10 cellular contexts compared by ENCODE assay signal in the genomic region with DNA sequence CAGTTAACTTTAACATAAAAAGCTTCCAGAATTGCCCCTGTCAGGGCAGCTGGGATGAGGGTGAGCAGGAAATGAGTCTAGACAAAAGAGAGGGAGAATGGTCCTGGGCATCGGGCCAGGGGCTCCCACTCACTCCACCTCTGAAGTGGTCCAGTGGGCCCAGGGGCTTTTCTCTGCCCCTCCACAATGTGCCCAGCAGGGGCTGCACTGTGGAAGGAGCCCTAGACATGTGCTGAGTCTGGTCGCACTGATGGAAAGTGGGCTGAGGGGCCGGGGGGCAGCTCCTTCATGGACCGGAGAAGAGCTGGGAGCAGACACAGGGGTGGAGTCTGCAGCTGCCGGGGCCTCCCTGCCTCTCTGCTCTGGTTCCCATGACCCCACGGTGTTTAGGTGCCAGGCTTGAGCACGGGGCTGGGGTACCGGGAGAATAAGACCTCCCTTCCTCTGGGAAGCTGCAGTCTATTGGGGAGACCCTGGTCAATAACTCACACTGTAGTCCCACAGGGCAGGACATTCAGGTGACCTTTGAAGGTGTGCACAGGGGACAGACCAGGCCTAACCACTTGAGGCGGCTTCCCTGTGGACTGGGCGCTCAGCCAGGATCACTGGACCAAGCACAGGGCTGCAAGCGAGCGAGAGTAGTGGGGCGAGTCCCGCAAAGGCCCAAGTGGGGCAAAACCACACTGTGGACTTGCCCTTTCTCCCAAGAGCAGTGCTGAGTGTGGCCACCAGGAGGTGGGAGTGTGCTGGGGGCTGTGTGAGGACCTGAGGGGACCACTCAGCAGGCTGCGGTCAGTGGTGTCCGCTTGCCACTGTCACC. TPM values are rescaled to one million over a fixed set of nuclear protein-coding genes. Genes with fewer than 3 reads are reported as not detected.
DNase-seq lines count a peak whose midpoint lies in the region; ATAC-seq and TF ChIP-seq lines count a peak whose summit lies in the region.
"Had no signal": no experiment of that assay in that cellular context is flagged by ENCODE, and none has a peak within 500 bp of the region (broad histone marks: within the 10 kb centered on the region; RNA-seq: fewer than 3 reads in every experiment).

No MANE protein-coding gene starts in this region.

- H3K4me1 Mint-ChIP-seq in natural killer cell treated with Interleukin-12 subunit alpha and Interleukin-12 subunit beta and Interleukin-15 and Interleukin-18, amount 100 ng/mL, for 72 hours (ENCODE audit: low read depth in 2 of 2) = no peaks in the 10 kb centered on the region

- no peak overlapping the region for H2AFZ ChIP-seq in osteoblast (ENCODE audit: low read length)

- no peak overlapping the region for H3K4me2 ChIP-seq in osteoblast (ENCODE audit: insufficient read depth, low read length)

- no peaks in the 10 kb centered on the region for H4K20me1 ChIP-seq in osteoblast (ENCODE audit: insufficient read depth, low read length)

- peaks cover 0 to 9% of the 10 kb centered on the region in 2 donors for H3K27me3 Mint-ChIP-seq in natural killer cell treated with Interleukin-12 subunit alpha and Interleukin-12 subunit beta and Interleukin-15 and Interleukin-18, amount 100 ng/mL, for 72 hours

- H3K27me3 ChIP-seq in osteoblast (ENCODE audit: insufficient read depth, low read length) = peaks cover 28% of the 10 kb centered on the region
- H3K27me3 ChIP-seq: ascending aorta had no signal

- no peaks in the 10 kb centered on the region for H3K36me3 ChIP-seq in osteoblast (ENCODE audit: insufficient read depth, low read length)
- H3K36me3 ChIP-seq: ascending aorta had no signal

- H3K36me3 Mint-ChIP-seq in natural killer cell treated with Interleukin-12 subunit alpha and Interleukin-12 subunit beta and Interleukin-15 and Interleukin-18, amount 100 ng/mL, for 72 hours = no peaks in the 10 kb centered on the region

- CTCF ChIA-PET in GM10248 (lab: Yijun Ruan, JAX) = interaction anchor here (1.1 kb wide), 1 partner anchor 83 kb away, joined by 3 read pairs; no protein-coding TSS in a partner anchor

- H3K4me3 Mint-ChIP-seq in natural killer cell treated with Interleukin-12 subunit alpha and Interleukin-12 subunit beta and Interleukin-15 and Interleukin-18, amount 100 ng/mL, for 72 hours = no peak overlapping the region

- no peaks in the 10 kb centered on the region for H3K4me1 ChIP-seq in osteoblast (ENCODE audit: insufficient read depth, low read length)
- H3K4me1 ChIP-seq: ascending aorta had no signal

- no peaks in the 10 kb centered on the region for H3K9me3 Mint-ChIP-seq in natural killer cell treated with Interleukin-12 subunit alpha and Interleukin-12 subunit beta and Interleukin-15 and Interleukin-18, amount 100 ng/mL, for 72 hours

- no peak for ATAC-seq in natural killer cell treated with Interleukin-12 subunit alpha and Interleukin-12 subunit beta and Interleukin-15 and Interleukin-18, amount 100 ng/mL, for 72 hours

- H3K27ac ChIP-seq in coronary artery (no peak overlapping the region), osteoblast (ENCODE audit: low read depth, low read length) (no peak overlapping the region)
- H3K27ac ChIP-seq: ascending aorta, skin epidermis had no signal

- H3K79me2 ChIP-seq in osteoblast (ENCODE audit: insufficient read depth, low read length) = no peaks in the 10 kb centered on the region

- no peak overlapping the region for H3K4me3 ChIP-seq in coronary artery
- no peak overlapping the region for H3K4me3 ChIP-seq in osteoblast (ENCODE audit: insufficient read depth, low read length)
- H3K4me3 ChIP-seq: ascending aorta, skin epidermis had no signal

- no peak overlapping the region for H3K27ac Mint-ChIP-seq in natural killer cell treated with Interleukin-12 subunit alpha and Interleukin-12 subunit beta and Interleukin-15 and Interleukin-18, amount 100 ng/mL, for 72 hours

- DNase-seq in GM10248 (ENCODE audit: extremely low spot score) (no peak), NCI-H2029 (lab: John Stamatoyannopoulos, UW) (peak; percentile 56), coronary artery (ENCODE audit: low spot score) (peak; percentile 54), osteoblast (ENCODE audit: insufficient read length, low spot score, missing footprints) (peak; percentile 91), D341Med (ENCODE audit: low spot score) (no peak), Kasumi-1 (lab: John Stamatoyannopoulos, UW) (no peak)
- no peak for DNase-seq in stimulated activated CD8-positive, alpha-beta memory T cell treated with anti-CD3 and anti-CD28 coated beads, Interleukin-4, amount 100 ng/mL, for 48 hours
- DNase-seq in natural killer cell treated with Interleukin-12 subunit alpha and Interleukin-12 subunit beta and Interleukin-15 and Interleukin-18, amount 100 ng/mL, for 72 hours (ENCODE audit: low spot score) = no peak

- POLR2A ChIA-PET in GM10248 (lab: Yijun Ruan, JAX) = no interaction called here

- H3K9me3 ChIP-seq in osteoblast (ENCODE audit: low read depth, low read length) = no peaks in the 10 kb centered on the region
- H3K9me3 ChIP-seq: ascending aorta had no signal

- TF ChIP-seq CTCF in GM10248 (IDR thresholded peaks at IDR 0.05; ENCODE audit: control extremely low read depth, extremely low read depth, low read depth, missing control alignments) (peak; percentile 1), coronary artery (IDR thresholded peaks at IDR 0.05) (no peak), osteoblast (IDR thresholded peaks at IDR 0.05; ENCODE audit: extremely low read depth, low read depth, low read length) (peak; percentile 31)

RNA-seq across cellular contexts. Expression of gene ADCY1, which starts 6.1 kb away (rescaled TPM):
- 0.59 and 1.1 TPM in 2 replicates for total RNA-seq in osteoblast
- 1 to 10 TPM in 1 of 2 donors, under 1 TPM in 1; 0.10 to 1.4 TPM for total RNA-seq in natural killer cell treated with Interleukin-12 subunit alpha and Interleukin-12 subunit beta and Interleukin-15 and Interleukin-18, amount 100 ng/mL, for 72 hours

Comparison
In these comparisons a context has a peak if more than half of its experiments do, and no peak if none do; other contexts are left out.
1. DNase-seq: peak in NCI-H2029 (single experiment), coronary artery (single experiment) and osteoblast (single experiment); none in GM10248 (single experiment), stimulated activated CD8-positive, alpha-beta memory T cell treated with anti-CD3 and anti-CD28 coated beads, Interleukin-4, amount 100 ng/mL, for 48 hours (single experiment), D341Med (single experiment), natural killer cell treated with Interleukin-12 subunit alpha and Interleukin-12 subunit beta and Interleukin-15 and Interleukin-18, amount 100 ng/mL, for 72 hours (single experiment) and Kasumi-1 (0 of 2).